ENCODE assay signal across 25 cellular contexts in genomic region chr10:48284002-48284546, GRCh38. TPM values are rescaled to one million over a fixed set of nuclear protein-coding genes. Genes with fewer than 3 reads are reported as not detected.
DNase-seq lines count a peak whose midpoint lies in the region; ATAC-seq, FAIRE-seq and TF ChIP-seq lines count a peak whose summit lies in the region.
"Had no signal": no experiment of that assay in that cellular context is flagged by ENCODE, and none has a peak within 500 bp of the region (broad histone marks: within the 10 kb centered on the region; RNA-seq: fewer than 3 reads in every experiment).

No MANE protein-coding gene starts in this region.

- in situ Hi-C loops in GM12878 (cut with MboI) = no loop called here

- ATAC-seq in GM12878 = no peak
- ATAC-seq in stimulated activated memory B cell treated with anti-CD40 and anti-IgM and Interleukin-4, amounts not matched to agents 10 μg/mL and 1 μg/mL and 100 μg/mL, for 72 hours = no peak
- no peak for ATAC-seq in HG03342 (IDR thresholded peaks at IDR 0.05; ENCODE audit: unreplicated experiment)
- no peak for ATAC-seq in GM18505 (IDR thresholded peaks at IDR 0.05; ENCODE audit: unreplicated experiment)
- ATAC-seq: CD8-positive, alpha-beta T cell had no signal

- peaks cover 49% of the 10 kb centered on the region for H3K4me1 ChIP-seq in GM12878 (ENCODE audit: control insufficient read depth, insufficient read depth, low read length)

- CTCF ChIA-PET in GM12878 (lab: Yijun Ruan, JAX) = no interaction called here

- peaks cover 7% of the 10 kb centered on the region for H3K27me3 Mint-ChIP-seq in stimulated activated memory B cell treated with anti-CD40 and anti-IgM and Interleukin-4, amounts not matched to agents 10 μg/mL and 1 μg/mL and 100 μg/mL, for 72 hours

- TF ChIP-seq EP300 in Ishikawa (IDR thresholded peaks at IDR 0.05; ENCODE audit: borderline replicate concordance) (no peak), GM12878 (IDR thresholded peaks at IDR 0.05; ENCODE audit: borderline replicate concordance in 1 of 2, control insufficient read depth in 1 of 2, low read depth in 2 of 2, low read length in 2 of 2) (no peak)

- H3K36me3 ChIP-seq in GM12878 (ENCODE audit: control insufficient read depth in 2 of 2, insufficient read depth in 2 of 2, low read length in 1 of 2) = no peaks in the 10 kb centered on the region

- no peak overlapping the region for H3K4me3 Mint-ChIP-seq in stimulated activated memory B cell treated with anti-CD40 and anti-IgM and Interleukin-4, amounts not matched to agents 10 μg/mL and 1 μg/mL and 100 μg/mL, for 72 hours
- H3K4me3 Mint-ChIP-seq: CD8-positive, alpha-beta T cell; T-helper 1 cell treated with Interleukin-12 subunit alpha and Interleukin-12 subunit beta and Interleukin-4 antibody, amounts not matched to agents 30 μg/mL and 1 μg/mL, for 36 hours had no signal

- DNase-seq in DMS 273 (lab: John Stamatoyannopoulos, UW; ENCODE audit: unreplicated experiment) = peak; percentile 19
- no peak for DNase-seq in DMS 273 treated with DMSO at 0.1 percent for 48 hours (lab: John Stamatoyannopoulos, UW)
- no peak for DNase-seq in GM12878 (ENCODE audit: low read depth, low spot score)
- no peak for DNase-seq in retina
- DNase-seq: AML-193, C1 segment of cervical spinal cord, Calu3, KBM-7, NCI-H1105, NCI-H2029 treated with DMSO at 0.1 percent for 48 hours, NCI-H446, NCI-H526, Right ventricle myocardium superior had no signal

- TF ChIP-seq RAD21 in Ishikawa (IDR thresholded peaks at IDR 0.05; ENCODE audit: low read depth) (no peak), GM12878 (IDR thresholded peaks at IDR 0.05; ENCODE audit: insufficient read depth, low read depth, low read length) (no peak)

- no peaks in the 10 kb centered on the region for H4K20me1 ChIP-seq in GM12878 (ENCODE audit: control insufficient read depth, insufficient read depth)

- peaks cover 53% of the 10 kb centered on the region for H3K4me1 Mint-ChIP-seq in stimulated activated memory B cell treated with anti-CD40 and anti-IgM and Interleukin-4, amounts not matched to agents 10 μg/mL and 1 μg/mL and 100 μg/mL, for 72 hours

- no peak overlapping the region for H3K4me3 ChIP-seq in GM12878

- peaks cover 26% of the 10 kb centered on the region for H3K36me3 Mint-ChIP-seq in stimulated activated memory B cell treated with anti-CD40 and anti-IgM and Interleukin-4, amounts not matched to agents 10 μg/mL and 1 μg/mL and 100 μg/mL, for 72 hours
- H3K36me3 Mint-ChIP-seq: CD8-positive, alpha-beta T cell had no signal

- intact Hi-C loops in GM12878 (cut with micrococcal nuclease; ENCODE audit: unreplicated experiment) = no loop called here

- no TSS peak for BruUV-seq in GM12878 (replicated peaks; lab: Mats Ljungman, UMichigan)

- POLR2A ChIA-PET in GM12878 (lab: Charles Lee) = interaction anchor here (1.5 to 1.6 kb wide), 2 partner anchors 9 to 12 kb away, joined by 4 to 5 read pairs; partner anchors contain the start of gene FRMPD2

- H3K9ac ChIP-seq in GM12878 (ENCODE audit: control insufficient read depth, insufficient read depth, low read length) = no peak overlapping the region

- no peak overlapping the region for H2AFZ ChIP-seq in GM12878 (ENCODE audit: control insufficient read depth, low read depth, low read length)

- TF ChIP-seq POLR2A in GM12878 (IDR thresholded peaks at IDR 0.05; ENCODE audit: low read depth, low read length) (no peak), GM18505 (IDR thresholded peaks at IDR 0.05; ENCODE audit: borderline replicate concordance, extremely low read depth, insufficient read depth, insufficient read length) (no peak)

- SMC1A ChIA-PET in GM12878 (lab: Charles Lee; ENCODE audit: uncharacterized antibody, unreplicated experiment) = interaction anchor here (0.8 to 8.0 kb wide), 4 partner anchors 7 to 388 kb away, joined by 3 to 87 read pairs (median 5); partner anchors contain the start of gene FRMPD2

- peaks cover 18% of the 10 kb centered on the region for H3K9me3 ChIP-seq in GM12878 (replicated peaks; ENCODE audit: control insufficient read depth, insufficient read depth, low read length)

- no peak overlapping the region for H3K4me2 ChIP-seq in GM12878 (ENCODE audit: control insufficient read depth, insufficient read depth)

- no peak for TF ChIP-seq CTCF in GM12878 (IDR thresholded peaks at IDR 0.05 in 2 of 3, conservative IDR thresholded peaks at IDR 0.05 in 1 of 3; ENCODE audit: control insufficient read depth in 2 of 3, extremely low read depth in 1 of 3, insufficient read depth in 1 of 3, low read depth in 3 of 3, low read length in 3 of 3)

- H3K27ac Mint-ChIP-seq in stimulated activated memory B cell treated with anti-CD40 and anti-IgM and Interleukin-4, amounts not matched to agents 10 μg/mL and 1 μg/mL and 100 μg/mL, for 72 hours = peak overlapping the region; percentile 82
- H3K27ac Mint-ChIP-seq: CD8-positive, alpha-beta T cell; T-helper 1 cell treated with Interleukin-12 subunit alpha and Interleukin-12 subunit beta and Interleukin-4 antibody, amounts not matched to agents 30 μg/mL and 1 μg/mL, for 36 hours had no signal

- H3K9me3 Mint-ChIP-seq in stimulated activated memory B cell treated with anti-CD40 and anti-IgM and Interleukin-4, amounts not matched to agents 10 μg/mL and 1 μg/mL and 100 μg/mL, for 72 hours = peaks cover 18% of the 10 kb centered on the region

- whole genome bisulfite sequencing in GM12878 (ENCODE audit: insufficient coverage, insufficient replicate concordance, low lambda C conversion rate, missing lambda C conversion rate) = 83% methylated on average over 2 of the region's 2 CpGs

- RAD21 ChIA-PET in GM12878 (lab: Charles Lee; ENCODE audit: unreplicated experiment) = interaction anchor here (1.5 kb wide), 1 partner anchor 8 kb away, joined by 3 read pairs; no protein-coding TSS in a partner anchor

- no peak overlapping the region for H3K27ac ChIP-seq in GM12878 (ENCODE audit: control insufficient read depth, insufficient read depth)
- H3K27ac ChIP-seq: 22Rv1 had no signal

- H3K27me3 ChIP-seq in GM12878 (replicated peaks in 1 of 2; ENCODE audit: control insufficient read depth in 2 of 2, insufficient read depth in 2 of 2, low read length in 1 of 2) = no peaks in the 10 kb centered on the region

- FAIRE-seq in GM12878 (lab: Jason Lieb, UNC) = no peak
- FAIRE-seq: GM18507, H1 had no signal

- H3K79me2 ChIP-seq in GM12878 (ENCODE audit: control insufficient read depth, insufficient read depth, low read length) = no peaks in the 10 kb centered on the region; the same call in none of the 2 replicates

TF ChIP-seq in Ishikawa, 13 proteins besides CTCF, POLR2A, EP300 and RAD21 (continues in another document):
- TF ChIP-seq USF1 (IDR thresholded peaks at IDR 0.05) (peak; percentile 56), EGR1 (IDR thresholded peaks at IDR 0.05) (no peak)

TF ChIP-seq in GM12878, 131 proteins besides CTCF, POLR2A, EP300 and RAD21 (continues in another document):
- TF ChIP-seq USF1 (IDR thresholded peaks at IDR 0.05; ENCODE audit: borderline replicate concordance, extremely low read length, insufficient read depth, low read depth, low read length) = peak; percentile 61
- TF ChIP-seq TCF7 (IDR thresholded peaks at IDR 0.05; ENCODE audit: borderline replicate concordance) = no peak

RNA-seq across cellular contexts. Expression of gene FRMPD2, which starts 9.6 kb away (rescaled TPM):
- 83.6 and 99.6 TPM in 2 replicates for total RNA-seq in GM12878 (2013; cell fraction: nucleolus; rRNA removed)
- total RNA-seq in GM12878 (2014; rRNA removed) = 1.3 and 2.3 TPM in 2 replicates
- 0.88 and 1.2 TPM in 2 replicates for total RNA-seq in GM12878 (2014; rRNA removed; fragmentation: Illumina TruSeq; extraction: Trizol)
- total RNA-seq in GM12878 (2021) = 1.4 and 2.1 TPM in 2 replicates
- polyA plus RNA-seq in GM12878 (2011; ENCODE audit: low read depth) = 0.21 TPM
- 3.2 and 5.7 TPM in 2 replicates for polyA plus RNA-seq in GM12878 (2011; rRNA removed)
- polyA plus RNA-seq in GM12878 (2011; cell fraction: cytosol; rRNA removed) = 3.7 and 4.0 TPM in 2 replicates
- polyA plus RNA-seq in GM12878 (2011; cell fraction: nucleus; rRNA removed) = 12.6 and 17.6 TPM in 2 replicates
- polyA plus RNA-seq in GM12878 (2012) = 0.64 and 1.5 TPM in 2 replicates
- 0.60 and 0.76 TPM in 2 replicates for polyA plus RNA-seq in GM12878 (2014; fragmentation: Illumina TruSeq; extraction: Trizol)
- polyA plus RNA-seq in GM12878 (2014; fragmentation: Nextera tagmentation; extraction: Ambion mirVana) = 1 to 10 TPM in 1 of 2 experiments, under 1 TPM in 1; 0.38 to 1.2 TPM
- polyA plus RNA-seq in GM12878 (2014; rRNA removed) = 1.2 and 1.4 TPM in 2 replicates
- 1 to 10 TPM; 1.4 to 1.6 TPM for polyA plus RNA-seq in GM12878 (2016; fragmentation: Nextera tagmentation; extraction: Ambion mirVana)
- 6.7 and 11.3 TPM in 2 replicates for polyA minus RNA-seq in GM12878 (2011; rRNA and poly(A)+ RNA removed)
- 0.94 and 1.3 TPM in 2 replicates for polyA minus RNA-seq in GM12878 (2011; cell fraction: cytosol; rRNA and poly(A)+ RNA removed)
- polyA minus RNA-seq in GM12878 (2011; cell fraction: nucleus; rRNA and poly(A)+ RNA removed) = 12.0 and 23.8 TPM in 2 replicates
- total RNA-seq: CD8-positive, alpha-beta T cell; OCI-LY7; SK-MEL-5 had no signal
- polyA plus RNA-seq: AG04450 had no signal

RNA-seq across cellular contexts. Expression of gene MAPK8, which starts 22.4 kb away (rescaled TPM):
- total RNA-seq in GM12878 (2013; cell fraction: nucleolus; rRNA removed) = 283 and 289 TPM in 2 replicates
- total RNA-seq in GM12878 (2014; rRNA removed) (38.4 and 45.6 TPM in 2 replicates), GM12878 (2014; rRNA removed; fragmentation: Illumina TruSeq; extraction: Trizol) (45.1 and 46.3 TPM in 2 replicates), GM12878 (2021) (44.5 and 49.4 TPM in 2 replicates)
- 5.9 TPM for polyA plus RNA-seq in GM12878 (2011; ENCODE audit: low read depth)
- polyA plus RNA-seq in GM12878 (2011; rRNA removed) (102 and 143 TPM in 2 replicates), GM12878 (2014; fragmentation: Illumina TruSeq; extraction: Trizol) (61.4 and 74.0 TPM in 2 replicates), GM12878 (2014; fragmentation: Nextera tagmentation; extraction: Ambion mirVana) (1 to 10 TPM; 3.9 to 4.3 TPM), GM12878 (2014; rRNA removed) (32.7 and 39.8 TPM in 2 replicates), GM12878 (2016; fragmentation: Nextera tagmentation; extraction: Ambion mirVana) (10 to 100 TPM; 38.2 to 40.3 TPM)
- 41.0 and 52.2 TPM in 2 replicates for polyA plus RNA-seq in GM12878 (2011; cell fraction: cytosol; rRNA removed)
- polyA plus RNA-seq in GM12878 (2011; cell fraction: nucleus; rRNA removed) = 58.2 and 63.3 TPM in 2 replicates
- 20.4 and 27.9 TPM in 2 replicates for polyA plus RNA-seq in GM12878 (2012)
- polyA minus RNA-seq in GM12878 (2011; rRNA and poly(A)+ RNA removed) = 47.9 and 72.2 TPM in 2 replicates
- polyA minus RNA-seq in GM12878 (2011; cell fraction: cytosol; rRNA and poly(A)+ RNA removed) = 23.1 and 25.4 TPM in 2 replicates
- 51.7 and 64.1 TPM in 2 replicates for polyA minus RNA-seq in GM12878 (2011; cell fraction: nucleus; rRNA and poly(A)+ RNA removed)
